In genomic region chr16:50538411-50539052, GRCh38 we compare ENCODE assay signal across 23 cellular contexts. TPM values are rescaled to one million over a fixed set of nuclear protein-coding genes. Genes with fewer than 3 reads are reported as not detected.
DNase-seq lines count a peak whose midpoint lies in the region; ATAC-seq and TF ChIP-seq lines count a peak whose summit lies in the region.
"Had no signal": no experiment of that assay in that cellular context is flagged by ENCODE, and none has a peak within 500 bp of the region (broad histone marks: within the 10 kb centered on the region; RNA-seq: fewer than 3 reads in every experiment).

No MANE protein-coding gene starts in this region.

- H2AFZ ChIP-seq in PC-3 (ENCODE audit: low read length): no peak overlapping the region

- H3K27me3 ChIP-seq in PC-3 (ENCODE audit: low read length): no peaks in the 10 kb centered on the region
- H3K27me3 ChIP-seq: tibial nerve had no signal

- H3K4me1 ChIP-seq in PC-3 (ENCODE audit: insufficient read depth, low read length): no peaks in the 10 kb centered on the region
- H3K4me1 ChIP-seq: HAP-1, tibial nerve had no signal

- H4K20me1 ChIP-seq in PC-3 (ENCODE audit: low read length): no peaks in the 10 kb centered on the region

- no TSS peak for BruUV-seq in PC-3 (replicated peaks; lab: Mats Ljungman, UMichigan)

- intact Hi-C loops in Right ventricle myocardium inferior (cut with DNase I) (no loop called here), Right ventricle myocardium superior (cut with DNase I) (no loop called here), PC-3 (cut with micrococcal nuclease) (no loop called here)

- no peaks in the 10 kb centered on the region for H3K9me3 ChIP-seq in PC-3 (ENCODE audit: low read length)
- H3K9me3 ChIP-seq: HAP-1, tibial nerve had no signal

- CTCF ChIA-PET in PC-3 (lab: Charles Lee): no interaction called here

- H3K27ac ChIP-seq in PC-3 (ENCODE audit: low read length) (no peak overlapping the region), substantia nigra (ENCODE audit: low read depth, low read length, poor library complexity, severe bottlenecking) (peak overlapping the region; percentile 67)
- H3K27ac ChIP-seq: skin epidermis, tibial nerve had no signal

- H3K36me3 ChIP-seq in PC-3 (ENCODE audit: low read depth, low read length): no peaks in the 10 kb centered on the region
- H3K36me3 ChIP-seq: HAP-1, tibial nerve had no signal

- H3K79me2 ChIP-seq in PC-3 (ENCODE audit: low read length): no peaks in the 10 kb centered on the region

- no peaks in the 10 kb centered on the region for H3F3A ChIP-seq in PC-3 (ENCODE audit: low read length, unreplicated experiment)

- H3K4me3 ChIP-seq in PC-3 (ENCODE audit: low read length): no peak overlapping the region
- H3K4me3 ChIP-seq: HAP-1, K562, skin epidermis, tibial nerve had no signal

- no peak overlapping the region for H3K9ac ChIP-seq in PC-3 (ENCODE audit: low read length)

- POLR2A ChIA-PET in PC-3 (lab: Charles Lee; ENCODE audit: unreplicated experiment): no interaction called here

- ATAC-seq in Right ventricle myocardium inferior (no peak), Right ventricle myocardium superior (ENCODE audit: poor library complexity) (no peak), PC-3 (no peak)
- ATAC-seq: activated CD8-positive, alpha-beta T cell treated with anti-CD3 and anti-CD28 coated beads for 36 hours; K562; naive thymus-derived CD4-positive, alpha-beta T cell; T-helper 17 cell had no signal

- DNase-seq in Right ventricle myocardium inferior (ENCODE audit: missing footprints) (peak; percentile 53), Right ventricle myocardium superior (no peak), PC-3 (peak; percentile 3), islet precursor cell (peak; percentile 85), substantia nigra (lab: John Stamatoyannopoulos, UW) (no peak), ureter (ENCODE audit: low spot score) (no peak), NCI-H1694 (lab: John Stamatoyannopoulos, UW) (no peak)
- DNase-seq in effector CD4-positive, alpha-beta T cell: no peak
- DNase-seq: activated CD8-positive, alpha-beta T cell treated with anti-CD3 and anti-CD28 coated beads for 36 hours; activated naive CD8-positive, alpha-beta T cell treated with anti-CD3 and anti-CD28 coated beads for 36 hours; aorta; dermis blood vessel endothelial cell; GF-D8; midbrain; naive thymus-derived CD4-positive, alpha-beta T cell; NCI-H1417; NCI-H2081; stimulated activated CD4-positive, alpha-beta T cell treated with anti-CD3 and anti-CD28 coated beads, Interleukin-1b, Interleukin-23, amount 100 ng/mL, for 48 hours; T-helper 17 cell had no signal

- H3K9me2 ChIP-seq in PC-3 (replicated peaks; ENCODE audit: low read length): no peaks in the 10 kb centered on the region

- no peak for TF ChIP-seq CTCF in PC-3 (conservative IDR thresholded peaks at IDR 0.05; ENCODE audit: low read depth, low read length)

- no peak overlapping the region for H3K4me2 ChIP-seq in PC-3 (ENCODE audit: low read length)

RNA-seq across cellular contexts. Expression of gene NKD1, which starts 9.7 kb away (rescaled TPM):
- total RNA-seq in Right ventricle myocardium inferior (0.43 TPM), Right ventricle myocardium superior (0.16 TPM), PC-3 (2014; rRNA removed) (0.06 and 0.07 TPM in 2 replicates), ureter (27.8 TPM)
- total RNA-seq: dermis blood vessel endothelial cell had no signal

Comparison
In these comparisons a context has a peak if more than half of its experiments do, and no peak if none do; other contexts are left out.
1. DNase-seq: peak in Right ventricle myocardium inferior (single experiment), PC-3 (single experiment) and islet precursor cell (single experiment); none in Right ventricle myocardium superior (single experiment), substantia nigra (0 of 49), effector CD4-positive, alpha-beta T cell (single experiment), ureter (single experiment) and NCI-H1694 (single experiment).
2. RNA of gene NKD1, which starts 9.7 kb away (total RNA-seq): 27.8 TPM in ureter (single experiment); 0.43 TPM in Right ventricle myocardium inferior (single experiment), 0.16 TPM in Right ventricle myocardium superior (single experiment) and 0.06 to 0.07 TPM in PC-3; every median in the first group is over 10 times any median in the second.